21 cellular contexts compared by ENCODE assay signal in the genomic region with DNA sequence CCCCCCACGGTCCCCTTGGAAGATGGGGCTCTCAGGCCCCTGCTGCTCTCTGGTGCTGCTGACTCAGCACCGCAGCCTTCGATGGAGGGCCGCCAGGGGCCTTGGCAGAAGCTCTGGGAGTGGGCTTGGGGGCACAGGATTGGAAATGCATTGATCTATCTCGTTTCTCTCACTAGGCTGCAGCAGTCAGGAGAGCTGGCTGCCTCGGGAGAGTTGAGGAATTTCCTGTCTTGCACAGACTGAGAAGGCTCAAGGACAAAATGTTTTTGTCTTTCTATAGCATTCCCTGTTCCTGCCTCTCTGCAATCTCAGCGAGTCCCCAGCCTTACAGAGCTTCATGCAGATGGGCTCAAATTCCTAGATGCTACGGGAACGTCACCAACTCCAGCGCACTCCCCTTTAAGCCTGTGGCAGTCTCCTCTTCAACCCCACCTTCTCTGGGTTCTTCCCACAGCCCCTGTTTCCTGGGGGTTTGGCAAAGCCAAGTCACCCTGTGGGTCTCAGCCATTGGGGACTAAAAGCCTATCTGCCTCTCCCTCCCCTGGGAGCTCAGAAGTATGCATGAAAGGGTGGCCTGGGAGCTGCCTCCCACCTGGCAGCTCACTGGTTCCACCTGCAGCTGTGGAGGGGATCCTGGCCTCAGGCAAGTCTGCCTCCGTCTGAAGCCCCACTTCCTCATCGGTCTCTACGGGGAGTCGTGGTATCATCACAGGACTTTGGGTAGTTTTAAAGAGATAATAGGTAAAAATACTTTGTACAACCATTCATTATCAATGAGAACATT.
DNase-seq lines count a peak whose midpoint lies in the region; ATAC-seq, FAIRE-seq and TF ChIP-seq lines count a peak whose summit lies in the region.
"Had no signal": no experiment of that assay in that cellular context is flagged by ENCODE, and none has a peak within 500 bp of the region (broad histone marks: within the 10 kb centered on the region; RNA-seq: fewer than 3 reads in every experiment).

No MANE protein-coding gene starts in this region.

- H3K4me2 ChIP-seq in GM23338 (no peak overlapping the region), HepG2 (ENCODE audit: low read depth, low read length) (no peak overlapping the region), mesendoderm (ENCODE audit: low read length) (no peak overlapping the region)

- no peak overlapping the region for H3K4me3 Mint-ChIP-seq in GM23338
- H3K4me3 Mint-ChIP-seq: natural killer cell had no signal

- H3F3A ChIP-seq in GM23338 (replicated peaks; ENCODE audit: low read depth) = no peaks in the 10 kb centered on the region

- CTCF ChIA-PET in HepG2 (lab: Yijun Ruan, JAX; ENCODE audit: low intra/inter-chr PET ratio, low total read pairs) = no interaction called here

- no peaks in the 10 kb centered on the region for H3K9me2 ChIP-seq in GM23338 (ENCODE audit: insufficient read depth)

- in situ Hi-C loops in HepG2 (cut with HindIII; ENCODE audit: extremely low pct_ligation_motif_present, low pct_unique_long_range_greater_than_20kb) = no loop called here

- H3K56ac ChIP-seq in mesendoderm (ENCODE audit: low read length) = no peak overlapping the region

- no peak overlapping the region for H4K8ac ChIP-seq in mesendoderm (ENCODE audit: low read depth, low read length)

- intact Hi-C loops in HepG2 (cut with micrococcal nuclease; ENCODE audit: unreplicated experiment) = no loop called here

- TF ChIP-seq RAD21 in HepG2 (CRISPR knock-in tag; IDR thresholded peaks at IDR 0.05) = no peak

- H3K27me3 Mint-ChIP-seq in GM23338 (ENCODE audit: insufficient read depth, low read depth, poor library complexity) = no peaks in the 10 kb centered on the region

- H2BK15ac ChIP-seq in mesendoderm (replicated peaks; ENCODE audit: low read depth) = no peak overlapping the region

- no TSS peak for BruUV-seq in HepG2 (replicated peaks; lab: Mats Ljungman, UMichigan)

- H2AFZ ChIP-seq in GM23338 (no peak overlapping the region), HepG2 (ENCODE audit: low read length) (no peak overlapping the region)

- H3K4ac ChIP-seq in mesendoderm (ENCODE audit: low read depth, low read length) = no peak overlapping the region

- no peak overlapping the region for H2BK120ac ChIP-seq in mesendoderm (ENCODE audit: low read depth, low read length)

- H3K4me3 ChIP-seq in GM23338 = no peak overlapping the region
- no peak overlapping the region for H3K4me3 ChIP-seq in choroid plexus epithelial cell (ENCODE audit: low read depth, low read length)
- H3K4me3 ChIP-seq in HepG2 (replicated peaks in 1 of 3; ENCODE audit: insufficient read depth in 1 of 3, low read depth in 2 of 3, low read length in 3 of 3) = no peak overlapping the region
- no peak overlapping the region for H3K4me3 ChIP-seq in skeletal muscle tissue (ENCODE audit: low read length in 3 of 3)
- no peak overlapping the region for H3K4me3 ChIP-seq in mesendoderm (ENCODE audit: low read length)
- H3K4me3 ChIP-seq: body of pancreas, HAP-1, sigmoid colon had no signal

- POLR2A ChIA-PET in HepG2 (lab: Yijun Ruan, JAX) = no interaction called here

- H3K18ac ChIP-seq in mesendoderm (ENCODE audit: low read length) = no peak overlapping the region

- H3K9me3 ChIP-seq in HepG2 (ENCODE audit: low read length) (no peaks in the 10 kb centered on the region), skeletal muscle tissue (ENCODE audit: control insufficient read depth in 3 of 3, low read length in 3 of 3) (no peaks in the 10 kb centered on the region)
- H3K9me3 ChIP-seq: body of pancreas, HAP-1, sigmoid colon had no signal

- H3K9ac ChIP-seq in HepG2 (ENCODE audit: insufficient read depth, low read depth, low read length) (no peak overlapping the region), skeletal muscle tissue (ENCODE audit: low read depth in 1 of 3, low read length in 3 of 3) (peak overlapping the region in 2 of 3 donors; percentile 10 to 16), mesendoderm (ENCODE audit: low read length) (no peak overlapping the region)

- FAIRE-seq in HepG2 (lab: Jason Lieb, UNC) = no peak
- FAIRE-seq: keratinocyte had no signal

- TF ChIP-seq EP300 in HepG2 (IDR thresholded peaks at IDR 0.05; ENCODE audit: low read depth in 2 of 2, low read length in 2 of 2) (no peak), HepG2 (CRISPR knock-in tag; IDR thresholded peaks at IDR 0.05; ENCODE audit: borderline replicate concordance) (no peak)

- no peaks in the 10 kb centered on the region for H3K79me1 ChIP-seq in mesendoderm (ENCODE audit: low read length)

- DNase-seq in GM23338 (ENCODE audit: low spot score) (peak; percentile 59), choroid plexus epithelial cell (ENCODE audit: low read depth) (peak; percentile 52), HepG2 (ENCODE audit: low spot score) (no peak), mesendoderm (no peak), NCI-H446 treated with DMSO at 0.1 percent for 48 hours (lab: John Stamatoyannopoulos, UW) (no peak), cerebellar cortex (ENCODE audit: low spot score) (no peak), KG1 (lab: John Stamatoyannopoulos, UW) (no peak)
- DNase-seq: activated gamma-delta T cell treated with Interleukin-2 at 50 U/mL for 16 hours; DMS 273 treated with DMSO at 0.1 percent for 48 hours; Karpas-422; natural killer cell; NCI-H1436; NCI-H524 treated with DMSO at 0.1 percent for 48 hours; sigmoid colon; stimulated activated naive CD4-positive, alpha-beta T cell; WERI-Rb-1 had no signal

- H4K20me1 ChIP-seq in GM23338 (replicated peaks; ENCODE audit: insufficient read depth) (no peaks in the 10 kb centered on the region), HepG2 (ENCODE audit: insufficient read depth, low read length) (no peaks in the 10 kb centered on the region)

- H3K36me3 ChIP-seq in GM23338 (ENCODE audit: insufficient read depth) (no peaks in the 10 kb centered on the region), HepG2 (replicated peaks in 1 of 2; ENCODE audit: control insufficient read depth in 1 of 2, insufficient read depth in 2 of 2, low read length in 2 of 2) (peaks cover 9 to 31% of the 10 kb centered on the region in 2 experiments; a peak in 4 of 5 replicates), skeletal muscle tissue (ENCODE audit: control insufficient read depth in 3 of 3, insufficient read depth in 3 of 3, low read length in 3 of 3) (no peaks in the 10 kb centered on the region), mesendoderm (ENCODE audit: control insufficient read depth, insufficient read depth, low read length) (no peaks in the 10 kb centered on the region)
- H3K36me3 ChIP-seq: HAP-1, sigmoid colon, WERI-Rb-1 had no signal

- no peak for TF ChIP-seq CTCF in GM23338 (conservative IDR thresholded peaks at IDR 0.05; ENCODE audit: low read depth in 2 of 2)
- TF ChIP-seq CTCF in choroid plexus epithelial cell (conservative IDR thresholded peaks at IDR 0.05; ENCODE audit: low read depth, low read length) = no peak
- TF ChIP-seq CTCF in HepG2 (CRISPR knock-in tag; IDR thresholded peaks at IDR 0.05) = no peak

- H3K27me3 ChIP-seq in GM23338 (ENCODE audit: insufficient read depth) = no peaks in the 10 kb centered on the region
- no peaks in the 10 kb centered on the region for H3K27me3 ChIP-seq in HepG2 (ENCODE audit: control insufficient read depth in 1 of 2, insufficient read depth in 2 of 2, low read length in 2 of 2)
- no peaks in the 10 kb centered on the region for H3K27me3 ChIP-seq in skeletal muscle tissue (ENCODE audit: control insufficient read depth in 3 of 3, insufficient read depth in 3 of 3, low read length in 3 of 3)
- H3K27me3 ChIP-seq in mesendoderm (ENCODE audit: insufficient read depth, low read length, poor library complexity) = no peaks in the 10 kb centered on the region
- H3K27me3 ChIP-seq: body of pancreas, sigmoid colon had no signal

- 95% methylated on average over 13 of the region's 14 CpGs for WGBS in HepG2 (ENCODE audit: low lambda C conversion rate)
- WGBS in mesendoderm (ENCODE audit: extremely low coverage, insufficient coverage, low lambda C conversion rate) = no CpG with 5 or more reads among the region's 14 CpGs

- H3K27ac Mint-ChIP-seq in GM23338 = peak overlapping the region; percentile 75; the same call in 1 of the 2 replicates
- H3K27ac Mint-ChIP-seq: natural killer cell had no signal

- H3K27ac ChIP-seq in GM23338 (ENCODE audit: low read depth) (no peak overlapping the region), HepG2 (ENCODE audit: extremely low read length, insufficient read depth, low read length) (no peak overlapping the region), skeletal muscle tissue (ENCODE audit: low read depth, low read length) (no peak overlapping the region), mesendoderm (ENCODE audit: low read depth, low read length) (no peak overlapping the region)
- H3K27ac ChIP-seq: body of pancreas, WERI-Rb-1 had no signal

- no peak overlapping the region for H4K5ac ChIP-seq in mesendoderm (ENCODE audit: low read length)

- H3K79me2 ChIP-seq in GM23338 (replicated peaks; ENCODE audit: insufficient read depth) (no peaks in the 10 kb centered on the region), HepG2 (ENCODE audit: insufficient read depth, low read length) (no peaks in the 10 kb centered on the region), mesendoderm (ENCODE audit: control insufficient read depth, insufficient read depth, low read length) (no peaks in the 10 kb centered on the region)

- ATAC-seq in GM23338 (peak; percentile 82), HepG2 (no peak; the same call in 2 of the 3 replicates)
- ATAC-seq: natural killer cell, Panc1 had no signal

- H3K9me3 Mint-ChIP-seq in GM23338 = no peaks in the 10 kb centered on the region
- H3K9me3 Mint-ChIP-seq: natural killer cell had no signal

- no peaks in the 10 kb centered on the region for H3K4me1 ChIP-seq in GM23338 (ENCODE audit: insufficient read depth)
- H3K4me1 ChIP-seq in HepG2 (ENCODE audit: insufficient read depth, low read length) = no peaks in the 10 kb centered on the region
- peaks cover 6 to 12% (median 10%) of the 10 kb centered on the region in 3 donors for H3K4me1 ChIP-seq in skeletal muscle tissue (ENCODE audit: control insufficient read depth in 3 of 3, insufficient read depth in 3 of 3, low read length in 3 of 3)
- H3K4me1 ChIP-seq in mesendoderm (ENCODE audit: control insufficient read depth, low read depth, low read length) = no peaks in the 10 kb centered on the region
- H3K4me1 ChIP-seq: body of pancreas, HAP-1 had no signal

- H3K36me3 Mint-ChIP-seq in GM23338 (ENCODE audit: low read depth) = 0 out of 3 replicates have a peak, but pooled peaks cover 3% of the 10 kb centered on the region
- H3K36me3 Mint-ChIP-seq: natural killer cell had no signal

- H2AK5ac ChIP-seq in mesendoderm (ENCODE audit: low read length) = no peak overlapping the region

- H3K23ac ChIP-seq in mesendoderm (ENCODE audit: low read length) = no peak overlapping the region

- TF ChIP-seq POLR2A in HepG2 (IDR thresholded peaks at IDR 0.05; ENCODE audit: insufficient read depth in 1 of 2, low read depth in 2 of 2, low read length in 2 of 2) = no peak

- H3K4me1 Mint-ChIP-seq in GM23338 = peaks cover 14% of the 10 kb centered on the region; the same call in 2 of the 3 replicates
- H3K4me1 Mint-ChIP-seq: natural killer cell had no signal

- H2BK5ac ChIP-seq in mesendoderm (ENCODE audit: low read length) = no peak overlapping the region

TF ChIP-seq in GM23338, 12 proteins besides CTCF, POLR2A, EP300 and RAD21 (continues in another document):
- no peak for TF ChIP-seq POLR2AphosphoS5 (IDR thresholded peaks at IDR 0.05; ENCODE audit: low read depth)
- no peak for TF ChIP-seq NANOG (IDR thresholded peaks at IDR 0.05; ENCODE audit: borderline replicate concordance)

Comparison
In these comparisons a context has a peak if more than half of its experiments do, and no peak if none do; other contexts are left out.
1. DNase-seq: peak in GM23338 (single experiment) and choroid plexus epithelial cell (single experiment); none in HepG2 (single experiment), mesendoderm (single experiment), NCI-H446 treated with DMSO at 0.1 percent for 48 hours (single experiment), cerebellar cortex (single experiment) and KG1 (single experiment).
2. H3K9ac ChIP-seq: peak in skeletal muscle tissue (2 of 3); none in HepG2 (single experiment) and mesendoderm (single experiment).